In the genomic region with DNA sequence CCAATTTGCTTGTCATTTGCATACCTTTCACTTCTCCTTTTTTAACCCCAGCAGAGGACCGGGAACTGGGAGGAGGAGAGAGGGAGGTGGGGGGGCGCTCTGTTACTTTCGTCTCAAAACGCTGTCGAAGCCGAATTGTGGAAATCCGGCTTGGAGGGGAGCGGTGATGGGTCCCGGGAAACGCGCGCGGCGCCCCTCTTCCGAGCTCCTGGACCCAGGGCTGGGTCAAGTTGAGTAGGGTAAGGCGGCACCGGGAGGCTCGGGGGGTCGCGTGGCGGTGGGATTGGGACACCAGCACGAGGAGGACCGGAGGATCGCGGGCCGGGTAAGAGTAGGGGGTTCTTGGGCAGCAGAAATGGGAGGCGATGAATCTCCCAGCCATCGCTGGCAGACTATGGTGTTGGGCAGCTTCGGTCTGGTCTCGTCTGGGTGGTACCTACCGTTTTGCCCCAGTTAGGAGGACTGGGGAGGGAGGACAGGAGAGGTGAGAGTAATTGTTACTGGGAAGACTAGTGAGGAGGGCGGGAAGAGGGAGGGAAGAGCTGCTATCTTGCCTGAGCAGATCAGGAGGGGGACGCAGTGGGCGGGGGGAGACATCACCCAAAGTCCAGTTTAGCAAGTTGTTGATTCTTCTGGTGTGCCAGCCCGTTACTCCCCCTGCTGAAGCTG, we compare ENCODE assay signal across 8 cellular contexts. TPM values are rescaled to one million over a fixed set of nuclear protein-coding genes. Genes with fewer than 3 reads are reported as not detected.
DNase-seq lines count a peak whose midpoint lies in the region; ATAC-seq, FAIRE-seq and TF ChIP-seq lines count a peak whose summit lies in the region.

No MANE protein-coding gene starts in this region.

- TF ChIP-seq EP300 in HepG2 (IDR thresholded peaks at IDR 0.05; ENCODE audit: low read depth in 2 of 2, low read length in 2 of 2) (peak in 1 of 2 experiments; percentile 53; a peak in 1 of 4 replicates), HepG2 (CRISPR knock-in tag; IDR thresholded peaks at IDR 0.05; ENCODE audit: borderline replicate concordance) (peak; percentile 56; the same call in 1 of the 2 replicates)

- no peak overlapping the region for H3K9ac ChIP-seq in mammary epithelial cell (ENCODE audit: insufficient read depth, low read length)
- peak overlapping the region; percentile 79 for H3K9ac ChIP-seq in HepG2 (ENCODE audit: insufficient read depth, low read depth, low read length)

- CTCF ChIA-PET in mammary epithelial cell (lab: Charles Lee; ENCODE audit: low non-redundant PET), result interaction anchor here (0.5 kb wide), 1 partner anchor 274 kb away, joined by 4 read pairs; no protein-coding TSS in a partner anchor
- CTCF ChIA-PET in HepG2 (lab: Yijun Ruan, JAX; ENCODE audit: low intra/inter-chr PET ratio, low total read pairs), result no interaction called here

- H3K36me3 ChIP-seq in mammary epithelial cell (ENCODE audit: insufficient read depth, low read length), result no peaks in the 10 kb centered on the region
- H3K36me3 ChIP-seq in HepG2 (replicated peaks in 1 of 2; ENCODE audit: control insufficient read depth in 1 of 2, insufficient read depth in 2 of 2, low read length in 2 of 2), result peaks cover 0 to 4% of the 10 kb centered on the region in 2 experiments; a peak in 2 of 5 replicates
- H3K36me3 ChIP-seq in thoracic aorta, result no peaks in the 10 kb centered on the region

- intact Hi-C loops in mammary epithelial cell (cut with micrococcal nuclease) (loop anchor here (5.0 kb wide), 2 partner anchors 133 to 223 kb away; no protein-coding TSS in a partner anchor), HepG2 (cut with micrococcal nuclease; ENCODE audit: unreplicated experiment) (loop anchor here (2.0 to 10.0 kb wide), 6 partner anchors 14 to 747 kb away; no protein-coding TSS in a partner anchor)

- dilution Hi-C loops in mammary epithelial cell (cut with HindIII; ENCODE audit: low sequenced_read_pairs), result no loop called here

- H3K9me3 ChIP-seq in mammary epithelial cell (replicated peaks; ENCODE audit: insufficient read depth, low read length), result no peaks in the 10 kb centered on the region
- H3K9me3 ChIP-seq in HepG2 (ENCODE audit: low read length), result no peaks in the 10 kb centered on the region
- no peaks in the 10 kb centered on the region for H3K9me3 ChIP-seq in thoracic aorta

- DNase-seq in GM12864 (ENCODE audit: low read depth), result no peak
- peak; percentile 72 for DNase-seq in NCI-H1092 treated with DMSO at 0.1 percent for 48 hours (lab: John Stamatoyannopoulos, UW)
- no peak for DNase-seq in mammary epithelial cell
- DNase-seq in HepG2 (ENCODE audit: low spot score), result peak; percentile 70
- no peak for DNase-seq in thoracic aorta (ENCODE audit: low spot score)
- DNase-seq in A172 (ENCODE audit: low spot score), result no peak
- DNase-seq in pons (ENCODE audit: low spot score), result no peak
- no peak for DNase-seq in effector CD8-positive, alpha-beta T cell (lab: John Stamatoyannopoulos, UW)

- WGBS in mammary epithelial cell (ENCODE audit: low coverage, missing lambda C conversion rate), result 3% methylated on average over 13 of the region's 35 CpGs
- WGBS in HepG2 (ENCODE audit: low lambda C conversion rate), result under 1% methylated on average over 35 of the region's 35 CpGs

- in situ Hi-C loops in mammary epithelial cell (cut with MboI; ENCODE audit: low sequenced_read_pairs in 2 of 2) (no loop called here), HepG2 (cut with HindIII; ENCODE audit: extremely low pct_ligation_motif_present, low pct_unique_long_range_greater_than_20kb) (loop anchor here (10.0 to 25.0 kb wide), 3 partner anchors 424 to 752 kb away; no protein-coding TSS in a partner anchor)

- H3K4me2 ChIP-seq in mammary epithelial cell (ENCODE audit: insufficient read depth, low read depth, low read length), result peak overlapping the region; percentile 71
- peak overlapping the region; percentile 93 for H3K4me2 ChIP-seq in HepG2 (ENCODE audit: low read depth, low read length)

- no peak for TF ChIP-seq RAD21 in HepG2 (CRISPR knock-in tag; IDR thresholded peaks at IDR 0.05)

- no peaks in the 10 kb centered on the region for H3K79me2 ChIP-seq in mammary epithelial cell (ENCODE audit: insufficient read depth, low read length)
- H3K79me2 ChIP-seq in HepG2 (ENCODE audit: insufficient read depth, low read length), result peaks cover 81% of the 10 kb centered on the region

- TF ChIP-seq CTCF in GM12864 (IDR thresholded peaks at IDR 0.05; ENCODE audit: low read depth, low read length, missing control alignments), result no peak
- TF ChIP-seq CTCF in mammary epithelial cell (conservative IDR thresholded peaks at IDR 0.05 in 1 of 2, IDR thresholded peaks at IDR 0.05 in 1 of 2; ENCODE audit: extremely low read depth in 1 of 2, insufficient read depth in 1 of 2, low read depth in 1 of 2, low read length in 2 of 2), result no peak
- peak; percentile 34 for TF ChIP-seq CTCF in HepG2 (CRISPR knock-in tag; IDR thresholded peaks at IDR 0.05)
- TF ChIP-seq CTCF in thoracic aorta (IDR thresholded peaks at IDR 0.05), result no peak

- H2AFZ ChIP-seq in mammary epithelial cell (ENCODE audit: low read depth, low read length) (peak overlapping the region; percentile 84), HepG2 (ENCODE audit: low read length) (no peak overlapping the region)

- POLR2A ChIA-PET in HepG2 (lab: Yijun Ruan, JAX), result interaction anchor here (0.7 to 4.7 kb wide), 27 partner anchors 11 to 617 kb away, joined by 3 to 107 read pairs (median 7); no protein-coding TSS in a partner anchor

- peak in 1 of 2 experiments; percentile 76; a peak in 2 of 4 replicates for TF ChIP-seq POLR2A in HepG2 (IDR thresholded peaks at IDR 0.05; ENCODE audit: insufficient read depth in 1 of 2, low read depth in 2 of 2, low read length in 2 of 2)

- H3K27ac ChIP-seq in mammary epithelial cell (ENCODE audit: insufficient read depth, low read depth, low read length), result no peak overlapping the region
- H3K27ac ChIP-seq in HepG2 (ENCODE audit: extremely low read length, insufficient read depth, low read length), result peak overlapping the region; percentile 72
- H3K27ac ChIP-seq in thoracic aorta, result no peak overlapping the region

- H4K20me1 ChIP-seq in mammary epithelial cell (ENCODE audit: insufficient read depth, low read length) (no peaks in the 10 kb centered on the region), HepG2 (ENCODE audit: insufficient read depth, low read length) (peaks cover 15% of the 10 kb centered on the region)

- H3K4me1 ChIP-seq in mammary epithelial cell (ENCODE audit: insufficient read depth, low read length), result peaks cover 6% of the 10 kb centered on the region
- peaks cover 59% of the 10 kb centered on the region for H3K4me1 ChIP-seq in HepG2 (ENCODE audit: insufficient read depth, low read length)
- H3K4me1 ChIP-seq in thoracic aorta (ENCODE audit: control insufficient read depth in 1 of 2, low read depth in 2 of 2), result peaks cover 11 to 35% of the 10 kb centered on the region in 2 donors

- H3K27me3 ChIP-seq in mammary epithelial cell (ENCODE audit: insufficient read depth, low read length) (peaks cover 53% of the 10 kb centered on the region), HepG2 (ENCODE audit: control insufficient read depth in 1 of 2, insufficient read depth in 2 of 2, low read length in 2 of 2) (no peaks in the 10 kb centered on the region; a peak in 1 of 5 replicates), thoracic aorta (replicated peaks; ENCODE audit: insufficient read depth) (peaks cover 22% of the 10 kb centered on the region)

- ATAC-seq in HepG2 (peak; percentile 51), thoracic aorta (ENCODE audit: insufficient number of reproducible peaks, low FRiP score, low read depth) (no peak)

- H3K4me3 ChIP-seq in GM12864 (ENCODE audit: low read depth, low read length), result peak overlapping the region; percentile 55; the same call in 1 of the 2 replicates
- peak overlapping the region; percentile 49 to 61 (median 51) for H3K4me3 ChIP-seq in mammary epithelial cell (replicated peaks in 1 of 3; ENCODE audit: insufficient read depth in 1 of 3, low read depth in 2 of 3, low read length in 3 of 3)
- peak overlapping the region; percentile 82 to 94 (median 84) for H3K4me3 ChIP-seq in HepG2 (replicated peaks in 1 of 3; ENCODE audit: insufficient read depth in 1 of 3, low read depth in 2 of 3, low read length in 3 of 3)
- H3K4me3 ChIP-seq in thoracic aorta, result peak overlapping the region; percentile 78

- no TSS peak for BruUV-seq in mammary epithelial cell (replicated peaks; lab: Mats Ljungman, UMichigan)
- BruUV-seq in HepG2 (replicated peaks; lab: Mats Ljungman, UMichigan), result no TSS peak

- FAIRE-seq in HepG2 (lab: Jason Lieb, UNC), result peak; percentile 76

TF ChIP-seq in HepG2, 621 proteins besides CTCF, POLR2A, EP300 and RAD21 (continues in another document):
- no peak for TF ChIP-seq MED8 (CRISPR knock-in tag; IDR thresholded peaks at IDR 0.05; ENCODE audit: insufficient replicate concordance)
- no peak for TF ChIP-seq RNF2 (conservative IDR thresholded peaks at IDR 0.05; ENCODE audit: low read depth)
- TF ChIP-seq ZZZ3 (CRISPR knock-in tag; IDR thresholded peaks at IDR 0.05; ENCODE audit: borderline replicate concordance), result no peak

RNA-seq across cellular contexts. Expression of gene PROX1, which starts 1.4 kb away (rescaled TPM):
- total RNA-seq in mammary epithelial cell, result under 1 TPM; 0.33 to 0.35 TPM
- polyA plus RNA-seq in mammary epithelial cell, result 0.09 TPM
- polyA minus RNA-seq in mammary epithelial cell, result 37.7 TPM
- 30.2 and 48.5 TPM in 2 replicates for total RNA-seq in HepG2 (2016; rRNA removed; fragmentation: Illumina TruSeq; extraction: Trizol)
- total RNA-seq in HepG2 (2016; cell fraction: cytosol; rRNA removed; fragmentation: Illumina TruSeq; extraction: Trizol; ENCODE audit: low read depth), result 18.3 and 23.4 TPM in 2 replicates
- total RNA-seq in HepG2 (2016; cell fraction: insoluble cytoplasmic fraction; rRNA removed; fragmentation: Illumina TruSeq; extraction: Trizol), result 30.0 and 40.1 TPM in 2 replicates
- 37.4 and 49.2 TPM in 2 replicates for total RNA-seq in HepG2 (2016; cell fraction: membrane; rRNA removed; fragmentation: Illumina TruSeq; extraction: Trizol)
- total RNA-seq in HepG2 (2016; cell fraction: nucleus; rRNA removed; fragmentation: Illumina TruSeq; extraction: Trizol), result 48.9 and 52.6 TPM in 2 replicates
- 10.0 and 12.3 TPM in 2 replicates for polyA plus RNA-seq in HepG2 (2011; rRNA removed)
- 6.4 and 10.1 TPM in 2 replicates for polyA plus RNA-seq in HepG2 (2011; cell fraction: cytosol; rRNA removed)
- 24.5 and 25.6 TPM in 2 replicates for polyA plus RNA-seq in HepG2 (2011; cell fraction: nucleus; rRNA removed)
- 32.4 and 38.1 TPM in 2 replicates for polyA plus RNA-seq in HepG2 (2012)
- polyA plus RNA-seq in HepG2 (2016; cell fraction: cytosol; fragmentation: Illumina TruSeq; extraction: Trizol; ENCODE audit: low read depth), result 0.63 and 0.75 TPM in 2 replicates
- polyA plus RNA-seq in HepG2 (2016; cell fraction: insoluble cytoplasmic fraction; fragmentation: Illumina TruSeq; extraction: Trizol; ENCODE audit: low read depth), result 32.3 and 34.3 TPM in 2 replicates
- polyA plus RNA-seq in HepG2 (2016; cell fraction: membrane; fragmentation: Illumina TruSeq; extraction: Trizol; ENCODE audit: low read depth), result 2.9 and 3.5 TPM in 2 replicates
- polyA plus RNA-seq in HepG2 (2016; cell fraction: nucleus; fragmentation: Illumina TruSeq; extraction: Trizol; ENCODE audit: insufficient read depth, low read depth), result 47.2 and 51.1 TPM in 2 replicates
- 40.4 TPM in 1 of 2 replicates, not detected in the other for polyA minus RNA-seq in HepG2 (2011; rRNA and poly(A)+ RNA removed; ENCODE audit: low replicate concordance)
- 37.0 and 45.5 TPM in 2 replicates for polyA minus RNA-seq in HepG2 (2011; cell fraction: cytosol; rRNA and poly(A)+ RNA removed)
- 45.6 and 52.3 TPM in 2 replicates for polyA minus RNA-seq in HepG2 (2011; cell fraction: nucleus; rRNA and poly(A)+ RNA removed)
- 1 to 10 TPM in 1 of 2 donors, under 1 TPM in 1; 0.21 to 4.3 TPM for total RNA-seq in thoracic aorta
- 0.22 TPM in 1 of 2 replicates, not detected in the other for total RNA-seq in A172 (2014; rRNA removed; shearing (Covaris generic))

Comparison
In these comparisons a context has a peak if more than half of its experiments do, and no peak if none do; other contexts are left out.
1. DNase-seq: peak in NCI-H1092 treated with DMSO at 0.1 percent for 48 hours (single experiment) and HepG2 (single experiment); none in GM12864 (single experiment), mammary epithelial cell (single experiment), thoracic aorta (single experiment), A172 (single experiment), pons (single experiment) and effector CD8-positive, alpha-beta T cell (single experiment).
2. Peak in every context shown above with its lines, with median percentiles within 50 percentile points of each other: H3K4me3 ChIP-seq.